Comparison of ENCODE assay signal across 34 cellular contexts in the genomic region with DNA sequence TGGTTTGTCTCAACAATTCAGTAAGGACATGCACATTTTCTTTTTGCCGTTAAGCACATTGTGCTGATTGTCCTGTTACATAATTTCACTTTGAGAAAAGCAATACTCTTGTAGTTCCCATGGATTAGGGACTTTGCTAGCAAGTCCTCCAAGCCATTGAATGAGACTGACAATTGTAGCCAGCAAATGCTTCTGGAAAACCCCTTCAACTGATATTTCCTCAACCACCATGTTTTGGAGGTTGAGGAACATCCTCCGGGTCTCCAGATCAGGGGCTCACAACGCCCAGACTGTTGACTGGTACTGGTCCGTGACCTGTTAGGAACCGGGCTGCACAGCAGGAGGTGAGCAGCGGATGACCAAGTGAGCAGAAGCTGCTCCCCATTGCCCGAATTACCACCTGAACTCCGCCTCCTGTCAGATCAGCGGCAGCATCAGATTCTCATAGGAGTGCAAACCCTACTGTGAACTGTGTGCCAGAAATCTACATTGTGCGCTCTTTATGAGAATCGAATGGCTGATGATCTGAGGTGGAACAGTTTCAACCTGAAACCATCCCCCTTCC. TPM values are rescaled to one million over a fixed set of nuclear protein-coding genes. Genes with fewer than 3 reads are reported as not detected.
"Had no signal": no experiment of that assay in that cellular context is flagged by ENCODE, and none has a peak within 500 bp of the region (broad histone marks: within the 10 kb centered on the region; RNA-seq: fewer than 3 reads in every experiment).

No MANE protein-coding gene starts in this region.

- H3K4me3 Mint-ChIP-seq: dendritic cell treated with granulocyte-macrophage colony-stimulating factor and Interleukin-4, amounts not matched to agents 40 ng/mL and 50 ng/mL, for 4 days; endodermal cell; mesothelial cell of epicardium; natural killer cell treated with Interleukin-12 subunit alpha and Interleukin-12 subunit beta and Interleukin-15 and Interleukin-18, amount 100 ng/mL, for 72 hours; neural crest cell; stimulated activated naive CD8-positive, alpha-beta T cell treated with anti-CD3 and anti-CD28 coated beads, Interleukin-15, amount 100 ng/mL, for 72 hours had no signal

- H3K36me3 ChIP-seq: colonic mucosa, gastroesophageal sphincter, heart right ventricle, suprapubic skin, thyroid gland, vagina had no signal

- H3K9me3 Mint-ChIP-seq: dendritic cell treated with granulocyte-macrophage colony-stimulating factor and Interleukin-4, amounts not matched to agents 40 ng/mL and 50 ng/mL, for 4 days; mesothelial cell of epicardium; natural killer cell treated with Interleukin-12 subunit alpha and Interleukin-12 subunit beta and Interleukin-15 and Interleukin-18, amount 100 ng/mL, for 72 hours; neural crest cell; stimulated activated naive CD8-positive, alpha-beta T cell treated with anti-CD3 and anti-CD28 coated beads, Interleukin-15, amount 100 ng/mL, for 72 hours had no signal

- H3K4me1 Mint-ChIP-seq: endodermal cell; naive B cell; stimulated activated naive CD8-positive, alpha-beta T cell treated with anti-CD3 and anti-CD28 coated beads, Interleukin-15, amount 100 ng/mL, for 72 hours had no signal

- H3K27ac ChIP-seq: colonic mucosa, epithelial cell of prostate, gastroesophageal sphincter, suprapubic skin, thyroid gland, vagina had no signal

- ATAC-seq: esophagus mucosa; gastroesophageal sphincter; left colon; mucosa of descending colon; natural killer cell treated with Interleukin-12 subunit alpha and Interleukin-12 subunit beta and Interleukin-15 and Interleukin-18, amount 100 ng/mL, for 72 hours; sciatic nerve; stimulated activated naive CD8-positive, alpha-beta T cell treated with anti-CD3 and anti-CD28 coated beads, Interleukin-15, amount 100 ng/mL, for 72 hours had no signal

- H3K4me2 ChIP-seq: smooth muscle cell had no signal

- H3K27me3 ChIP-seq: colonic mucosa, gastroesophageal sphincter, heart right ventricle, suprapubic skin, thyroid gland, vagina had no signal

- DNase-seq: colonic mucosa; effector CD8-positive, alpha-beta T cell; endodermal cell; foreskin fibroblast; heart right ventricle; hippocampal formation; left colon; mesenchymal stem cell; mucosa of descending colon; naive B cell; posterior cingulate gyrus; retina; stimulated activated CD4-positive, alpha-beta T cell treated with anti-CD3 and anti-CD28 coated beads, Interleukin-12 subunit alpha, Interleukin-12 subunit beta, amount 100 ng/mL, for 4 hours; stimulated activated CD4-positive, alpha-beta T cell treated with anti-CD3 and anti-CD28 coated beads, Interleukin-1b, Interleukin-23, amount 100 ng/mL, for 48 hours; stimulated activated CD4-positive, alpha-beta T cell treated with anti-CD3 and anti-CD28 coated beads, Interleukin-4, amount 100 ng/mL, for 1 hour; stimulated activated CD8-positive, alpha-beta memory T cell treated with anti-CD3 and anti-CD28 coated beads, Interleukin-4, amount 100 ng/mL, for 48 hours; stimulated activated naive CD4-positive, alpha-beta T cell; stimulated activated naive CD8-positive, alpha-beta T cell treated with anti-CD3 and anti-CD28 coated beads, Interleukin-15, amount 100 ng/mL, for 72 hours; thyroid gland; trophoblast cell had no signal

- H3K9me3 ChIP-seq: colonic mucosa, gastroesophageal sphincter, heart right ventricle, mucosa of descending colon, suprapubic skin, thyroid gland, vagina had no signal

- FAIRE-seq: islet of Langerhans had no signal

- H3K4me3 ChIP-seq: colonic mucosa, gastroesophageal sphincter, lung, mucosa of descending colon, smooth muscle cell, suprapubic skin, thyroid gland, vagina had no signal

- H3K36me3 Mint-ChIP-seq: mesothelial cell of epicardium; naive B cell; natural killer cell treated with Interleukin-12 subunit alpha and Interleukin-12 subunit beta and Interleukin-15 and Interleukin-18, amount 100 ng/mL, for 72 hours had no signal

- H3K4me1 ChIP-seq: colonic mucosa, suprapubic skin, vagina had no signal

- H3K27ac Mint-ChIP-seq: dendritic cell treated with granulocyte-macrophage colony-stimulating factor and Interleukin-4, amounts not matched to agents 40 ng/mL and 50 ng/mL, for 4 days; endodermal cell; mesothelial cell of epicardium; naive B cell; natural killer cell treated with Interleukin-12 subunit alpha and Interleukin-12 subunit beta and Interleukin-15 and Interleukin-18, amount 100 ng/mL, for 72 hours; stimulated activated naive CD8-positive, alpha-beta T cell treated with anti-CD3 and anti-CD28 coated beads, Interleukin-15, amount 100 ng/mL, for 72 hours had no signal

RNA-seq across cellular contexts. Expression of a gene that starts 24.1 kb away (rescaled TPM):
- total RNA-seq: left colon, osteoblast, smooth muscle cell had no signal
- polyA plus RNA-seq: smooth muscle cell had no signal
